In genomic region chr7:70347463-70347855, GRCh38 we compare ENCODE assay signal across 19 cellular contexts.
DNase-seq lines count a peak whose midpoint lies in the region; ATAC-seq and TF ChIP-seq lines count a peak whose summit lies in the region.
"Had no signal": no experiment of that assay in that cellular context is flagged by ENCODE, and none has a peak within 500 bp of the region (broad histone marks: within the 10 kb centered on the region; RNA-seq: fewer than 3 reads in every experiment).

No MANE protein-coding gene starts in this region.

- TF ChIP-seq CTCF in DOHH2 (IDR thresholded peaks at IDR 0.05; ENCODE audit: low read depth, low read length, poor library complexity, severe bottlenecking) (no peak), OCI-LY7 (conservative IDR thresholded peaks at IDR 0.05; ENCODE audit: low read length) (no peak)

- intact Hi-C loops in OCI-LY7 (cut with micrococcal nuclease; ENCODE audit: unreplicated experiment), result no loop called here

- H3K9me3 ChIP-seq in DOHH2 (ENCODE audit: control insufficient read depth, insufficient read depth, low read length) (no peaks in the 10 kb centered on the region), OCI-LY7 (ENCODE audit: low read length) (no peaks in the 10 kb centered on the region)
- H3K9me3 ChIP-seq: body of pancreas, colonic mucosa, lower lobe of right lung, SJSA1, spleen had no signal

- H4K20me1 ChIP-seq in DOHH2 (ENCODE audit: control insufficient read depth, insufficient read depth, low read depth, low read length) (no peaks in the 10 kb centered on the region), OCI-LY7 (ENCODE audit: insufficient read depth, low read length) (no peaks in the 10 kb centered on the region)

- POLR2A ChIA-PET in OCI-LY7 (lab: Charles Lee), result no interaction called here

- peak overlapping the region; percentile 22 for H3K4me2 ChIP-seq in DOHH2 (ENCODE audit: low read length)
- no peak overlapping the region for H3K4me2 ChIP-seq in OCI-LY7 (ENCODE audit: low read length)

- CTCF ChIA-PET in OCI-LY7 (lab: Charles Lee; ENCODE audit: unreplicated experiment), result no interaction called here

- BruUV-seq in OCI-LY7 (replicated peaks; lab: Mats Ljungman, UMichigan), result no TSS peak

- H3K36me3 ChIP-seq in DOHH2 (ENCODE audit: control insufficient read depth, low read length) (no peaks in the 10 kb centered on the region), OCI-LY7 (ENCODE audit: insufficient read depth, low read length) (no peaks in the 10 kb centered on the region)
- H3K36me3 ChIP-seq: colonic mucosa, lower lobe of right lung, SJSA1, spleen had no signal

- H3K4me1 ChIP-seq in DOHH2 (ENCODE audit: control insufficient read depth, low read length) (peaks cover 17% of the 10 kb centered on the region), OCI-LY7 (ENCODE audit: insufficient read depth, low read length, poor library complexity, severe bottlenecking) (peaks cover 8% of the 10 kb centered on the region)
- H3K4me1 ChIP-seq: body of pancreas, colonic mucosa, lower lobe of right lung, SJSA1, spleen had no signal

- H3K27me3 ChIP-seq in DOHH2 (ENCODE audit: control insufficient read depth, low read length), result no peaks in the 10 kb centered on the region
- H3K27me3 ChIP-seq: body of pancreas, colonic mucosa, SJSA1, spleen had no signal

- H3K79me2 ChIP-seq in DOHH2 (ENCODE audit: control insufficient read depth, low read length) (no peaks in the 10 kb centered on the region), OCI-LY7 (ENCODE audit: insufficient read depth, low read depth, low read length) (no peaks in the 10 kb centered on the region)

- H3K9me2 ChIP-seq in DOHH2 (replicated peaks; ENCODE audit: control insufficient read depth, low read length) (no peaks in the 10 kb centered on the region), OCI-LY7 (ENCODE audit: insufficient read depth, low read length) (no peaks in the 10 kb centered on the region)

- H3K27ac ChIP-seq in DOHH2 (ENCODE audit: low read depth, low read length) (no peak overlapping the region), OCI-LY7 (ENCODE audit: low read depth, low read length, poor library complexity, severe bottlenecking) (no peak overlapping the region)
- H3K27ac ChIP-seq: body of pancreas, colonic mucosa, lower lobe of right lung, SJSA1, spleen had no signal

- no peak for DNase-seq in OCI-LY7 (ENCODE audit: low spot score)
- DNase-seq in DMS 273 (lab: John Stamatoyannopoulos, UW; ENCODE audit: unreplicated experiment), result no peak
- DNase-seq in dedifferentiated amniotic fluid mesenchymal stem cell (ENCODE audit: extremely low spot score), result no peak
- DNase-seq: activated CD4-positive, CD25-positive, alpha-beta regulatory T cell; activated naive CD8-positive, alpha-beta T cell treated with anti-CD3 and anti-CD28 coated beads, Interleukin-2, amount 10 ng/mL, durations not matched to agents 7 days and 5 days; body of pancreas; colonic mucosa; DMS153; hypothalamus; lower lobe of right lung; MM.1S; spleen; stimulated activated CD8-positive, alpha-beta memory T cell treated with anti-CD3 and anti-CD28 coated beads, Interleukin-4, amount 100 ng/mL, for 48 hours had no signal

- H3F3A ChIP-seq in DOHH2 (ENCODE audit: control insufficient read depth, insufficient read depth), result no peaks in the 10 kb centered on the region

- peak; percentile 50 for ATAC-seq in GM19395 (IDR thresholded peaks at IDR 0.05; ENCODE audit: unreplicated experiment)
- peak; percentile 20 for ATAC-seq in HG02798 (IDR thresholded peaks at IDR 0.05; ENCODE audit: poor library complexity, unreplicated experiment)
- ATAC-seq in HG03439 (IDR thresholded peaks at IDR 0.05; ENCODE audit: unreplicated experiment), result peak; percentile 23
- no peak for ATAC-seq in HG03521 (IDR thresholded peaks at IDR 0.05; ENCODE audit: unreplicated experiment)
- ATAC-seq: body of pancreas, lower lobe of right lung had no signal

- no peak overlapping the region for H2AFZ ChIP-seq in OCI-LY7 (ENCODE audit: low read length)

- H3K4me3 ChIP-seq in DOHH2 (ENCODE audit: low read length) (no peak overlapping the region), OCI-LY7 (ENCODE audit: low read depth, low read length, poor library complexity, severe bottlenecking) (no peak overlapping the region)
- H3K4me3 ChIP-seq: body of pancreas, colonic mucosa, lower lobe of right lung, SJSA1, spleen had no signal
